ENCODE assay signal across 8 cellular contexts in genomic region chr5:150640311-150641005, GRCh38. TPM values are rescaled to one million over a fixed set of nuclear protein-coding genes. Genes with fewer than 3 reads are reported as not detected.
DNase-seq lines count a peak whose midpoint lies in the region; ATAC-seq and TF ChIP-seq lines count a peak whose summit lies in the region.

SYNPO (plus strand) TSS chr5:150640660; CDS start chr5:150648276, 7,616 bp downstream.

- H3K9ac ChIP-seq in smooth muscle cell (ENCODE audit: low read depth) = peak within 1 kb of the TSS; percentile 75

- H3K36me3 ChIP-seq in smooth muscle cell (ENCODE audit: low read depth) = no peaks in the 10 kb centered on the region

- DNase-seq in HPDE6-E6E7 (ENCODE audit: extremely low spot score) (peak; percentile 78), iris pigment epithelial cell (ENCODE audit: low read depth) (peak; percentile 94), smooth muscle cell (lab: John Stamatoyannopoulos, UW; ENCODE audit: unreplicated experiment) (peak; percentile 35), NCI-H345 treated with DMSO at 0.1 percent for 48 hours (lab: John Stamatoyannopoulos, UW; ENCODE audit: unreplicated experiment) (no peak)
- DNase-seq in stimulated activated effector memory CD8-positive, alpha-beta T cell treated with anti-CD3 and anti-CD28 coated beads, Interleukin-12 subunit alpha, Interleukin-12 subunit beta, amount 100 ng/mL, for 72 hours (ENCODE audit: low spot score in 2 of 2) = no peak

- H3K4me2 ChIP-seq in smooth muscle cell = peak within 1 kb of the TSS; percentile 76

- no peaks in the 10 kb centered on the region for H3K4me1 Mint-ChIP-seq in stimulated activated effector memory CD8-positive, alpha-beta T cell treated with anti-CD3 and anti-CD28 coated beads, Interleukin-12 subunit alpha, Interleukin-12 subunit beta, amount 100 ng/mL, for 72 hours

- no peak for ATAC-seq in stimulated activated effector memory CD8-positive, alpha-beta T cell treated with anti-CD3 and anti-CD28 coated beads, Interleukin-12 subunit alpha, Interleukin-12 subunit beta, amount 100 ng/mL, for 72 hours
- ATAC-seq in HG03280 (IDR thresholded peaks at IDR 0.05; ENCODE audit: unreplicated experiment) (no peak), HG03139 (IDR thresholded peaks at IDR 0.05; ENCODE audit: unreplicated experiment) (no peak)

- H3F3A ChIP-seq in smooth muscle cell (ENCODE audit: low read depth) = peaks cover 69% of the 10 kb centered on the region

- peak within 1 kb of the TSS; percentile 91 for H3K27ac ChIP-seq in angular gyrus (ENCODE audit: low read depth, low read length)
- H3K27ac ChIP-seq in smooth muscle cell (ENCODE audit: low read depth) = peak within 1 kb of the TSS; percentile 96

- H2AFZ ChIP-seq in smooth muscle cell (ENCODE audit: low read depth) = no peak within 1 kb of the TSS

- H3K4me3 Mint-ChIP-seq in stimulated activated effector memory CD8-positive, alpha-beta T cell treated with anti-CD3 and anti-CD28 coated beads, Interleukin-12 subunit alpha, Interleukin-12 subunit beta, amount 100 ng/mL, for 72 hours = no peak within 1 kb of the TSS

- H3K4me1 ChIP-seq in smooth muscle cell (ENCODE audit: low read depth) = peaks cover 68% of the 10 kb centered on the region

- peaks cover 33% of the 10 kb centered on the region for H4K20me1 ChIP-seq in smooth muscle cell (ENCODE audit: low read depth)

- no peaks in the 10 kb centered on the region for H3K36me3 Mint-ChIP-seq in stimulated activated effector memory CD8-positive, alpha-beta T cell treated with anti-CD3 and anti-CD28 coated beads, Interleukin-12 subunit alpha, Interleukin-12 subunit beta, amount 100 ng/mL, for 72 hours

- peak within 1 kb of the TSS; percentile 51 for H3K4me3 ChIP-seq in smooth muscle cell

- H3K27me3 ChIP-seq in smooth muscle cell (ENCODE audit: low read depth) = no peaks in the 10 kb centered on the region

- no peaks in the 10 kb centered on the region for H3K9me3 ChIP-seq in smooth muscle cell (replicated peaks; ENCODE audit: low read depth)

- no peak within 1 kb of the TSS for H3K27ac Mint-ChIP-seq in stimulated activated effector memory CD8-positive, alpha-beta T cell treated with anti-CD3 and anti-CD28 coated beads, Interleukin-12 subunit alpha, Interleukin-12 subunit beta, amount 100 ng/mL, for 72 hours

- TF ChIP-seq CTCF in smooth muscle cell (IDR thresholded peaks at IDR 0.05; ENCODE audit: borderline replicate concordance, insufficient read depth, poor library complexity, severe bottlenecking) = no peak

- no peaks in the 10 kb centered on the region for H3K9me3 Mint-ChIP-seq in stimulated activated effector memory CD8-positive, alpha-beta T cell treated with anti-CD3 and anti-CD28 coated beads, Interleukin-12 subunit alpha, Interleukin-12 subunit beta, amount 100 ng/mL, for 72 hours

- 12% methylated on average over 14 of the region's 14 CpGs for WGBS in smooth muscle cell (ENCODE audit: low lambda C conversion rate)

- H3K79me2 ChIP-seq in smooth muscle cell (ENCODE audit: low read depth) = peaks cover 43% of the 10 kb centered on the region

RNA-seq across cellular contexts. Expression of gene SYNPO, which starts in this region (rescaled TPM):
- 30.5 and 46.4 TPM in 2 replicates for total RNA-seq in smooth muscle cell
- 34.2 and 36.9 TPM in 2 replicates for polyA plus RNA-seq in smooth muscle cell

Comparison
In these comparisons a context has a peak if more than half of its experiments do, and no peak if none do; other contexts are left out.
1. DNase-seq: peak in HPDE6-E6E7 (single experiment), iris pigment epithelial cell (single experiment) and smooth muscle cell (single experiment); none in stimulated activated effector memory CD8-positive, alpha-beta T cell treated with anti-CD3 and anti-CD28 coated beads, Interleukin-12 subunit alpha, Interleukin-12 subunit beta, amount 100 ng/mL, for 72 hours (0 of 2) and NCI-H345 treated with DMSO at 0.1 percent for 48 hours (single experiment).